ENCODE assay signal across 18 cellular contexts in the genomic region with DNA sequence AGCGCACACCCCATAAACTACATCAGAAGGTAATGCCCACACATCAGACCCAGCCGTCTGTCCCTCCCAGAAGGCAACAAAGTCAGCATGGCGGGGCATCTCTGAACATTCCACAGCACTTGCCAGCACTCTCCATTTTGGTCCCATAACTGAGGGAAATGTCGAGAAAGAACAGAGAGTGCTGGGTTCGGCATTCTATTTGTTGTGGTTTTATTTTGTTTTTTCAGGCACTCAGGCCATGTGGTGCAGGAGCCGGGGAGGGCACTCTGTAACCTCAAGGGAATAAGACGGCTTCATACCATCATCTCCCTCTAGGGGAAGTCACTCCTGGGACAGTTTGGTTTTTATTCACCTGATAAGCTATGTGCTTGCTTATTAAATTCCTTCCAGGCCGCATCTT.
A peak's percentile ranks its signal among the peaks of the same experiment; 100 is the strongest.
DNase-seq lines count a peak whose midpoint lies in the region; ATAC-seq and TF ChIP-seq lines count a peak whose summit lies in the region.
"Had no signal": no experiment of that assay in that cellular context is flagged by ENCODE, and none has a peak within 500 bp of the region (broad histone marks: within the 10 kb centered on the region; RNA-seq: fewer than 3 reads in every experiment).

No MANE protein-coding gene starts in this region.

- POLR2A ChIA-PET in T-cell (lab: Charles Lee), result no interaction called here

- no peaks in the 10 kb centered on the region for H3K9me3 ChIP-seq in sigmoid colon
- H3K9me3 ChIP-seq: lower lobe of right lung, stomach had no signal

- H3K4me3 ChIP-seq in NB4 (ENCODE audit: low read depth, low read length), result no peak overlapping the region
- no peak overlapping the region for H3K4me3 ChIP-seq in sigmoid colon
- H3K4me3 ChIP-seq: GM23248, hepatocyte, lower lobe of right lung, stomach had no signal

- H3K36me3 ChIP-seq in sigmoid colon, result no peaks in the 10 kb centered on the region
- H3K36me3 ChIP-seq: lower lobe of right lung had no signal

- TF ChIP-seq EP300 in sigmoid colon (IDR thresholded peaks at IDR 0.05), result no peak

- H3K36me3 Mint-ChIP-seq in chondrocyte (ENCODE audit: low read depth) (peaks cover 25% of the 10 kb centered on the region), T-cell (no peaks in the 10 kb centered on the region)
- peaks cover 2% of the 10 kb centered on the region for H3K36me3 Mint-ChIP-seq in activated naive CD8-positive, alpha-beta T cell treated with anti-CD3 and anti-CD28 coated beads for 36 hours
- H3K36me3 Mint-ChIP-seq: CD8-positive, alpha-beta memory T cell had no signal

- TF ChIP-seq POLR2A in NB4 (IDR thresholded peaks at IDR 0.05; ENCODE audit: extremely low read depth, insufficient read length) (no peak), sigmoid colon (IDR thresholded peaks at IDR 0.05) (no peak)

- 72 to 83% methylated on average over 8 of the region's 8 CpGs for WGBS in sigmoid colon, 2 donors

- H3K9me3 Mint-ChIP-seq in chondrocyte (ENCODE audit: low read depth), result peaks cover 4% of the 10 kb centered on the region
- no peaks in the 10 kb centered on the region for H3K9me3 Mint-ChIP-seq in T-cell
- H3K9me3 Mint-ChIP-seq in activated naive CD8-positive, alpha-beta T cell treated with anti-CD3 and anti-CD28 coated beads for 36 hours, result no peaks in the 10 kb centered on the region
- H3K9me3 Mint-ChIP-seq: CD8-positive, alpha-beta memory T cell had no signal

- H3K27ac ChIP-seq in sigmoid colon, result no peak overlapping the region
- H3K27ac ChIP-seq: GM23248, hepatocyte, lower lobe of right lung, parathyroid adenoma, stomach had no signal

- CTCF ChIA-PET in T-cell (lab: Charles Lee), result no interaction called here

- intact Hi-C loops in sigmoid colon (cut with DNase I), result no loop called here

- H3K27ac Mint-ChIP-seq in chondrocyte (ENCODE audit: unreplicated experiment) (peak overlapping the region; percentile 96), T-cell (no peak overlapping the region)
- H3K27ac Mint-ChIP-seq in activated naive CD8-positive, alpha-beta T cell treated with anti-CD3 and anti-CD28 coated beads for 36 hours, result no peak overlapping the region
- H3K27ac Mint-ChIP-seq: CD8-positive, alpha-beta memory T cell had no signal

- H3K4me1 ChIP-seq in sigmoid colon, result peaks cover 0 to 13% (median 9%) of the 10 kb centered on the region in 4 donors
- H3K4me1 ChIP-seq: lower lobe of right lung, parathyroid adenoma had no signal

- ATAC-seq in T-cell (replicated peaks in 1 of 4) (no peak), HG03039 (IDR thresholded peaks at IDR 0.05; ENCODE audit: unreplicated experiment) (no peak)
- ATAC-seq: lower lobe of right lung, Panc1 had no signal

- H3K27me3 Mint-ChIP-seq in chondrocyte (ENCODE audit: low read depth), result no peaks in the 10 kb centered on the region
- H3K27me3 Mint-ChIP-seq in T-cell, result no peaks in the 10 kb centered on the region
- H3K27me3 Mint-ChIP-seq in activated naive CD8-positive, alpha-beta T cell treated with anti-CD3 and anti-CD28 coated beads for 36 hours, result no peaks in the 10 kb centered on the region

- H3K4me1 Mint-ChIP-seq in chondrocyte (ENCODE audit: low read depth) (peaks cover 73% of the 10 kb centered on the region), T-cell (no peaks in the 10 kb centered on the region)
- peaks cover 10% of the 10 kb centered on the region for H3K4me1 Mint-ChIP-seq in activated naive CD8-positive, alpha-beta T cell treated with anti-CD3 and anti-CD28 coated beads for 36 hours
- H3K4me1 Mint-ChIP-seq: CD8-positive, alpha-beta memory T cell had no signal

- H3K27me3 ChIP-seq in sigmoid colon, result no peaks in the 10 kb centered on the region
- H3K27me3 ChIP-seq: hepatocyte, stomach had no signal

- DNase-seq in NB4 (ENCODE audit: low read depth), result peak; percentile 78
- no peak for DNase-seq in chondrocyte (ENCODE audit: low spot score)
- peak; percentile 21 for DNase-seq in sigmoid colon
- DNase-seq in retina, result no peak
- no peak for DNase-seq in T-cell
- DNase-seq in activated naive CD8-positive, alpha-beta T cell treated with anti-CD3 and anti-CD28 coated beads for 36 hours, result no peak
- DNase-seq: activated CD8-positive, alpha-beta memory T cell treated with anti-CD3 and anti-CD28 coated beads, Interleukin-2, amount 50 U/mL, for 48 hours; amniotic stem cell; CD8-positive, alpha-beta memory T cell; lower lobe of right lung; stimulated activated CD4-positive, alpha-beta T cell treated with anti-CD3 and anti-CD28 coated beads, Interleukin-4, amount 100 ng/mL, for 24 hours; stomach had no signal

- TF ChIP-seq CTCF in GM12874 (IDR thresholded peaks at IDR 0.05; ENCODE audit: insufficient read depth, low read depth, low read length) (peak; percentile 24; the same call in 1 of the 2 replicates), NB4 (IDR thresholded peaks at IDR 0.05; ENCODE audit: low read depth, low read length) (peak; percentile 21), chondrocyte (IDR thresholded peaks at IDR 0.05) (peak; percentile 59), sigmoid colon (IDR thresholded peaks at IDR 0.05) (no peak)

- peak overlapping the region; percentile 11 for H3K4me3 Mint-ChIP-seq in chondrocyte (ENCODE audit: unreplicated experiment)
- H3K4me3 Mint-ChIP-seq in T-cell, result no peak overlapping the region
- no peak overlapping the region for H3K4me3 Mint-ChIP-seq in activated naive CD8-positive, alpha-beta T cell treated with anti-CD3 and anti-CD28 coated beads for 36 hours
- H3K4me3 Mint-ChIP-seq: CD8-positive, alpha-beta memory T cell had no signal

Comparison
In these comparisons a context has a peak if more than half of its experiments do, and no peak if none do; other contexts are left out.
1. CTCF ChIP-seq: peak in GM12874 (single experiment), NB4 (single experiment) and chondrocyte (single experiment); none in sigmoid colon (0 of 4).
2. DNase-seq: peak in NB4 (single experiment) and sigmoid colon (single experiment); none in chondrocyte (single experiment), retina (single experiment), T-cell (0 of 34) and activated naive CD8-positive, alpha-beta T cell treated with anti-CD3 and anti-CD28 coated beads for 36 hours (single experiment).